ENCODE assay signal across 12 cellular contexts in the genomic region with DNA sequence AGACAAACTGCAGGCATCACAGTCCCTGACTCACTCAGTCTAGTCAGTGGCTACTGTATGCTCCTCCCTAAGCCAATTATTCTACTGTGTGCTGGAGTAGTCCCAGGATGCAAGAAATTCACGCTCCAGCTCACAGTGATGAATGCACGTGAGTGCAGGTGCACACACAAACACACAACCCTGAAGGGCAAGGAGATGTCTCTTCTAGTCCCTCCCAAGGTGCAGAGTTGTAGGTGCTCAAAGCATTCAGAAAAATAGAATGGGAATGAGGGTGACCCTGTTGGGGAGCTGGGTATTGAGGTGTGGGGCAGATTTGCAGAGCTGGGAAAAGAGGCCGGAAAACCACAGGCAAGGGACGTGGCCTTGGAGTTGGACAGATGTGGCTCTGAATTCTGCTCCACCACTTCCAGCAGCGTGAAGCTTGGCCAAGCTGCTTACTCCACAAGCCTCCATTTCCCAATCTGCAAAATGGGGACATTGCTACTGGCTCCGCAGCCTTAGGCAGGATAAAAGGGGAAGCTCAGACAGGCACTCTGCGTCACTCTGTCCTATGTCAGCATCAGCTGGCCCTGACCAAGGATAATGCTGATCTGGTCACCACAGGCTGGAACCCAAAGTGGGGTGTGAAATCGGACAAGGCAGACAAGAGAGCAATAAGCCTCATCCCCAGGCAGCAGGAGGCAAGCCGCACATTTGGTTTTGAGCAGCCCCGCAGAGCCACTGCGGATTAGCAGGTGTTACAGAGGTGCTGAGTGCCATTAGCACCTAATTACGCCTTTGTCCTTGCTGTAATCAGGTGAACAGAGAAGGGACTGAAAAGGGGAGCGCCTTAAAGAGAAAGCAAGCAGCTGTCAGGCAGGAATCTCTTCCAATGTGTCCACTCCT. TPM values are rescaled to one million over a fixed set of nuclear protein-coding genes. Genes with fewer than 3 reads are reported as not detected.
DNase-seq lines count a peak whose midpoint lies in the region; ATAC-seq, FAIRE-seq and TF ChIP-seq lines count a peak whose summit lies in the region.
"Had no signal": no experiment of that assay in that cellular context is flagged by ENCODE, and none has a peak within 500 bp of the region (broad histone marks: within the 10 kb centered on the region; RNA-seq: fewer than 3 reads in every experiment).

No MANE protein-coding gene starts in this region.

- TF ChIP-seq CTCF in K562 (IDR thresholded peaks at IDR 0.05 in 2 of 3, conservative IDR thresholded peaks at IDR 0.05 in 1 of 3; ENCODE audit: insufficient read depth in 2 of 3, low read depth in 1 of 3, low read length in 3 of 3) (no peak), CD14-positive monocyte (IDR thresholded peaks at IDR 0.05) (no peak)

- H3K4me3 ChIP-seq in K562 = no peak overlapping the region
- H3K4me3 ChIP-seq: breast epithelium had no signal

- H3K4me1 Mint-ChIP-seq in CD14-positive monocyte = peaks cover 14% of the 10 kb centered on the region

- BruUV-seq in K562 (replicated peaks; lab: Mats Ljungman, UMichigan) = no TSS peak

- H2AFZ ChIP-seq in K562 (ENCODE audit: low read depth, low read length) = no peak overlapping the region

- H3K9me1 ChIP-seq in K562 (ENCODE audit: control insufficient read depth, insufficient read depth, low read length) = no peaks in the 10 kb centered on the region

- TF ChIP-seq POLR2A in K562 (conservative IDR thresholded peaks at IDR 0.05) = no peak

- H3K36me3 Mint-ChIP-seq in CD14-positive monocyte = no peaks in the 10 kb centered on the region

- in situ Hi-C loops in K562 (cut with MboI) = no loop called here
- in situ Hi-C loops in G401 (cut with HindIII; ENCODE audit: low sequenced_read_pairs) = no loop called here

- 0% methylated on average over 13 of the region's 13 CpGs for WGBS in K562 (ENCODE audit: insufficient coverage, low coverage, missing lambda C conversion rate)

- H4K20me1 ChIP-seq in K562 (replicated peaks; ENCODE audit: control insufficient read depth, insufficient read depth, low read length) = peaks cover 16% of the 10 kb centered on the region

- H3K27ac ChIP-seq in K562 (ENCODE audit: extremely low read depth, low read depth, low read length) = no peak overlapping the region
- H3K27ac ChIP-seq: breast epithelium, epithelial cell of prostate, KMS-11 had no signal

- ATAC-seq in K562 = no peak

- no peaks in the 10 kb centered on the region for H3K9me3 Mint-ChIP-seq in CD14-positive monocyte

- no peak overlapping the region for H3K4me3 Mint-ChIP-seq in CD14-positive monocyte

- peaks cover 13 to 52% of the 10 kb centered on the region in 2 experiments; a peak in 3 of 5 replicates for H3K27me3 ChIP-seq in K562 (ENCODE audit: control insufficient read depth in 2 of 2, insufficient read depth in 2 of 2, low read length in 2 of 2)
- H3K27me3 ChIP-seq: breast epithelium had no signal

- H3K9ac ChIP-seq in K562 (ENCODE audit: insufficient read depth in 1 of 2, low read depth in 2 of 2, low read length in 2 of 2) = no peak overlapping the region
- H3K9ac ChIP-seq: KMS-11 had no signal

- H3K9me3 ChIP-seq in K562 (replicated peaks; ENCODE audit: control insufficient read depth, insufficient read depth, low read depth, low read length) = no peaks in the 10 kb centered on the region
- H3K9me3 ChIP-seq: breast epithelium had no signal

- POLR2A ChIA-PET in K562 (lab: Yijun Ruan, JAX) = interaction anchor here (2.1 kb wide), 1 partner anchor 14 kb away, joined by 4 read pairs; no protein-coding TSS in a partner anchor

- no peaks in the 10 kb centered on the region for H3K36me3 ChIP-seq in K562 (ENCODE audit: control insufficient read depth, insufficient read depth, low read length)
- H3K36me3 ChIP-seq: breast epithelium had no signal

- no peaks in the 10 kb centered on the region; a peak in 1 of 5 replicates for H3K4me1 ChIP-seq in K562 (replicated peaks in 1 of 2; ENCODE audit: control insufficient read depth in 2 of 2, insufficient read depth in 2 of 2, low read length in 2 of 2)
- H3K4me1 ChIP-seq: breast epithelium had no signal

- no peaks in the 10 kb centered on the region for H3K79me2 ChIP-seq in K562 (ENCODE audit: control insufficient read depth, insufficient read depth, low read length)

- no peak overlapping the region for H3K27ac Mint-ChIP-seq in CD14-positive monocyte

- no peak overlapping the region for H3K4me2 ChIP-seq in K562 (ENCODE audit: insufficient read depth, low read length)
- H3K4me2 ChIP-seq: KMS-11 had no signal

- TF ChIP-seq EP300 in K562 (IDR thresholded peaks at IDR 0.05; ENCODE audit: low read length) = no peak

- H3K27me3 Mint-ChIP-seq in CD14-positive monocyte (ENCODE audit: low read depth in 3 of 3) = peaks cover 13 to 18% (median 17%) of the 10 kb centered on the region in 3 donors

- CTCF ChIA-PET in K562 (lab: Yijun Ruan, JAX; ENCODE audit: low intra/inter-chr PET ratio) = no interaction called here

- no peak for TF ChIP-seq RAD21 in K562 (CRISPR knock-in tag; conservative IDR thresholded peaks at IDR 0.05 in 1 of 2, IDR thresholded peaks at IDR 0.05 in 1 of 2)

- no peak for FAIRE-seq in K562 (lab: Jason Lieb, UNC)

- intact Hi-C loops in K562 (cut with micrococcal nuclease) (no loop called here), CD14-positive monocyte (cut with micrococcal nuclease) (no loop called here)

- DNase-seq in A172 (ENCODE audit: low spot score) (peak; percentile 15), Daoy (ENCODE audit: low read depth) (peak; percentile 37), NCI-H2171 (lab: John Stamatoyannopoulos, UW) (peak; percentile 61), K562 (ENCODE audit: extremely low read depth in 1 of 4, low spot score in 3 of 4) (no peak), GOT3 (lab: John Stamatoyannopoulos, UW) (no peak), G401 (ENCODE audit: low spot score) (no peak), CD14-positive monocyte (ENCODE audit: low spot score) (no peak)
- no peak for DNase-seq in effector CD8-positive, alpha-beta T cell (lab: John Stamatoyannopoulos, UW)
- DNase-seq: activated T-cell treated with anti-CD3 and anti-CD28 coated beads, Interleukin-2, amount 50 U/mL, for 1 hour had no signal

TF ChIP-seq in K562, 482 proteins besides CTCF, POLR2A, EP300 and RAD21:
- TF ChIP-seq RBM25 (IDR thresholded peaks at IDR 0.05; ENCODE audit: low read depth, low read length, severe bottlenecking) (peak; percentile 54), HDGF (IDR thresholded peaks at IDR 0.05) (no peak)

RNA-seq across cellular contexts. Expression of a gene that starts 54.9 kb away (rescaled TPM):
- 0.31 and 0.69 TPM in 2 replicates for total RNA-seq in A172 (2014; rRNA removed; shearing (Covaris generic))
- total RNA-seq in Daoy (2014; rRNA removed; shearing (Covaris generic)) = 0.33 and 0.74 TPM in 2 replicates
- not detected in 2 replicates for total RNA-seq in K562 (2011; cell fraction: chromatin; rRNA removed; ENCODE audit: low replicate concordance)
- total RNA-seq in K562 (2011; cell fraction: nucleolus; rRNA removed) = under 0.01 TPM in 1 of 2 replicates, not detected in the other
- total RNA-seq in K562 (2011; cell fraction: nucleoplasm; rRNA removed) = not detected in 2 replicates
- total RNA-seq in K562 (2014; rRNA removed) (0.04 TPM in 1 of 2 replicates, not detected in the other), K562 (2014; rRNA removed; fragmentation: Illumina TruSeq; extraction: Trizol) (not detected in 2 replicates), K562 (2015; rRNA removed; fragmentation: Illumina TruSeq; extraction: Trizol) (not detected in 2 replicates), K562 (2021) (0.04 and 0.09 TPM in 2 replicates)
- polyA plus RNA-seq in K562 (2011; rRNA removed) (not detected in 2 replicates), K562 (2014; fragmentation: Illumina TruSeq; extraction: Trizol) (0.04 TPM in 1 of 2 replicates, not detected in the other), K562 (2014; fragmentation: Nextera tagmentation; extraction: Ambion mirVana) (not detected), K562 (2014; rRNA removed) (not detected in 2 replicates), CD14-positive monocyte (not detected)
- not detected in 2 replicates for polyA plus RNA-seq in K562 (2011; cell fraction: cytosol; rRNA removed)
- 0.03 TPM in 1 of 2 replicates, not detected in the other for polyA plus RNA-seq in K562 (2011; cell fraction: nucleus; rRNA removed)
- polyA plus RNA-seq in K562 (2012) = 0.04 and 0.22 TPM in 2 replicates
- not detected in 2 replicates for polyA minus RNA-seq in K562 (2011; rRNA and poly(A)+ RNA removed)
- not detected in 2 replicates for polyA minus RNA-seq in K562 (2011; cell fraction: cytosol; rRNA and poly(A)+ RNA removed)
- not detected in 2 replicates for polyA minus RNA-seq in K562 (2011; cell fraction: nucleus; rRNA and poly(A)+ RNA removed)
- total RNA-seq in G401 (2014; rRNA removed; shearing (Covaris generic)) = under 0.01 and 0.10 TPM in 2 replicates

Comparison
In these comparisons a context has a peak if more than half of its experiments do, and no peak if none do; other contexts are left out.
1. DNase-seq: peak in A172 (single experiment), Daoy (single experiment) and NCI-H2171 (single experiment); none in K562 (0 of 4), GOT3 (single experiment), G401 (single experiment), CD14-positive monocyte (single experiment) and effector CD8-positive, alpha-beta T cell (single experiment).